In the genomic region with DNA sequence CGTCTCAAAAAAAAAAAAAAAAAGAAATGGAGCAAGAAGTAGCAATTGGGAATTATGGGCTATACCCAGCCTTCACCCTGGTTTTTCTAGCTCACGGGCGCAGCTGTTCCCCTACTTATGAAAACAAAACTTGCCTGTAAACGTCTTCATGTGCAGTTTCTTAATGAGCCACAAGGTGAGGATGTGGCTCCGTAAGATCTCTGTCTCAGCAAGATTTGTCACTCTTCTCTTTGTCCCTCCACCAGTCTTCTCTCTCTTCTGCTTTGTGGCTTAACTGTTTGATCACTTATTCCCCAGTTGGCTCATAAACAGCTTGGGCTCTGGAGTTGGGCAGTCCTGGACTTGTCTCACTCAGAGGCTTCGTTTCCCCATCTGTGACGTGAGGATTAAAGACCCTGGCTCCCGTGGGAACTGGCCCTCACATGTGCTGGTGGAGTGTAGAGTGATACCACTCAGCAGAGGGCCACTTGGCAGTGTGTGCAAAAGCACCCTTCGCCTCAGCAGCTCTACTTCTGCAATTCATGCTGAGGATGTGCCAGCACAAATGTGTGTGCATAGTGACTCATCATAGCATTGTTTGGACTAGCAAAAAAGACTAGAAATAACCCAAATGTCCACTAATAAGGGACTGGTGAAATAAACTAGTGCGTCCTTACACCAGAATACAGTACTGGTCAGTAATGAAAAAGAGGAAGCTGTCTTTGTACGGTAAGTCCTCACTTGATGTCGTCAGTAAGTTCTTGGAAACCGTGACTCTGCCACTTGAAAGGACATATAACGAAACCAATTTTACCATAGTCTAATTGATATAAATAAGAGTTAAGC, we compare ENCODE assay signal across 8 cellular contexts. TPM values are rescaled to one million over a fixed set of nuclear protein-coding genes. Genes with fewer than 3 reads are reported as not detected.
A peak's percentile ranks its signal among the peaks of the same experiment; 100 is the strongest.
DNase-seq lines count a peak whose midpoint lies in the region; ATAC-seq and TF ChIP-seq lines count a peak whose summit lies in the region.

No MANE protein-coding gene starts in this region.

- H2AFZ ChIP-seq in OCI-LY3 (ENCODE audit: low read depth, low read length), result no peak overlapping the region

- intact Hi-C loops in adrenal gland (cut with DNase I) (loop anchor here (5.0 to 10.0 kb wide), 4 partner anchors 60 to 122 kb away; no protein-coding TSS in a partner anchor), left ventricle myocardium superior (cut with micrococcal nuclease) (loop anchor here (10.0 kb wide), 1 partner anchor 100 kb away; no protein-coding TSS in a partner anchor)

- 26 to 31% (median 30%) methylated on average over 11 to 14 of the region's 14 CpGs for WGBS in adrenal gland, 4 donors

- H3K9ac ChIP-seq in OCI-LY3 (ENCODE audit: low read length), result no peak overlapping the region; the same call in 1 of the 2 replicates

- peak overlapping the region; percentile 52 for H3K4me3 ChIP-seq in OCI-LY3 (ENCODE audit: low read length)
- peak overlapping the region in 1 of 4 donors; percentile 17 for H3K4me3 ChIP-seq in adrenal gland

- H3K4me1 ChIP-seq in OCI-LY3 (ENCODE audit: low read length) (peaks cover 27% of the 10 kb centered on the region), adrenal gland (replicated peaks in 1 of 2) (peaks cover 15 to 63% of the 10 kb centered on the region in 2 donors)

- H4K20me1 ChIP-seq in OCI-LY3 (ENCODE audit: insufficient read depth, low read length), result peaks cover 32% of the 10 kb centered on the region

- DNase-seq in EH (ENCODE audit: low read depth), result peak; percentile 92
- DNase-seq in adrenal gland, result peak in 6 of 7 donors; percentile 75 to 87 (median 80)
- peak; percentile 75 for DNase-seq in left ventricle myocardium superior
- DNase-seq in pulmonary artery endothelial cell (ENCODE audit: low read depth, low spot score), result peak; percentile 73
- DNase-seq in NCI-H2081 treated with DMSO at 0.1 percent for 48 hours (lab: John Stamatoyannopoulos, UW), result no peak

- TF ChIP-seq CTCF in OCI-LY3 (IDR thresholded peaks at IDR 0.05; ENCODE audit: low read depth, low read length) (peak; percentile 82), adrenal gland (IDR thresholded peaks at IDR 0.05) (peak; percentile 46 to 97 (median 88))

- no peaks in the 10 kb centered on the region for H3K9me3 ChIP-seq in OCI-LY3 (ENCODE audit: insufficient read depth, low read length)
- H3K9me3 ChIP-seq in adrenal gland (replicated peaks in 1 of 3), result no peaks in the 10 kb centered on the region

- H3K27me3 ChIP-seq in OCI-LY3 (ENCODE audit: low read depth, low read length), result no peaks in the 10 kb centered on the region
- no peaks in the 10 kb centered on the region for H3K27me3 ChIP-seq in adrenal gland

- peaks cover 2% of the 10 kb centered on the region for H3K36me3 ChIP-seq in OCI-LY3 (replicated peaks; ENCODE audit: low read depth, low read length)
- peaks cover 0 to 5% of the 10 kb centered on the region in 2 donors for H3K36me3 ChIP-seq in adrenal gland (replicated peaks in 1 of 2)

- H3K4me2 ChIP-seq in OCI-LY3 (ENCODE audit: low read length), result peak overlapping the region; percentile 78

- H3K27ac ChIP-seq in OCI-LY3 (ENCODE audit: low read length), result peak overlapping the region; percentile 66
- H3K27ac ChIP-seq in adrenal gland, result peak overlapping the region; percentile 33 to 88 (median 69)

- ATAC-seq in GM19463 (IDR thresholded peaks at IDR 0.05; ENCODE audit: unreplicated experiment) (peak; percentile 78), HG03460 (IDR thresholded peaks at IDR 0.05; ENCODE audit: unreplicated experiment) (peak; percentile 78), left ventricle myocardium superior (peak; percentile 80)

- peaks cover 7% of the 10 kb centered on the region; the same call in 1 of the 2 replicates for H3K79me2 ChIP-seq in OCI-LY3 (ENCODE audit: low read length)

- peak in 1 of 2 donors; percentile 27 for TF ChIP-seq POLR2A in adrenal gland (IDR thresholded peaks at IDR 0.05)

RNA-seq across cellular contexts. Expression of gene CEP68, which starts 8.7 kb away (rescaled TPM):
- total RNA-seq in adrenal gland, result 10 to 100 TPM in 6 of 8 donors, 1 to 10 TPM in 2; 8.0 to 19.3 (median 14.3) TPM
- 10 to 100 TPM in 1 of 3 donors, 1 to 10 TPM in 2; 5.6 to 10.9 (median 7.2) TPM for polyA plus RNA-seq in adrenal gland
- 19.5 TPM for total RNA-seq in left ventricle myocardium superior
- total RNA-seq in pulmonary artery endothelial cell, result 16.2 and 16.4 TPM in 2 replicates
